ENCODE assay signal across 1 cellular context in the genomic region with DNA sequence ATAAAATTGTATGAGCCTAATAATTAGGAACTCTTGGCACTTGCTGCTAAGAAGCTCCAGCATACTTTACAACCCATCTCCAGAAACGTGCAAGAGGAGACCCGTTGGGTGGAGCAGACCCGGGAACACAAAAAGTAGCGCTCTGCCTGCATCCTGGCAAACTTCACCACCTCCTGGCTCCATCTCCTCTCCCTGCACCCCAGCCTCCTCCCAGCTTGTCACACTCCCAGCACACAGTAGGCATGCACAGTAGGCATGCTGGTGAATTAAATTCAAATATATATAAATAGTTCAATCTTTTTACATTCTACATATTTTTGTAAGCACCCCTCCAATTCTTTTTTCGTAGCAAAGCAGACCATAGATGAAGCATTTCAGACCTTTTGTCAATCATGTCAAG.
TF ChIP-seq lines count a peak whose summit lies in the region.

No MANE protein-coding gene starts in this region.

TF ChIP-seq in HepG2, 621 proteins besides CTCF, POLR2A, EP300 and RAD21:
- TF ChIP-seq SKI (IDR thresholded peaks at IDR 0.05; ENCODE audit: partially characterized antibody) = no peak
- TF ChIP-seq, protein P1, sequence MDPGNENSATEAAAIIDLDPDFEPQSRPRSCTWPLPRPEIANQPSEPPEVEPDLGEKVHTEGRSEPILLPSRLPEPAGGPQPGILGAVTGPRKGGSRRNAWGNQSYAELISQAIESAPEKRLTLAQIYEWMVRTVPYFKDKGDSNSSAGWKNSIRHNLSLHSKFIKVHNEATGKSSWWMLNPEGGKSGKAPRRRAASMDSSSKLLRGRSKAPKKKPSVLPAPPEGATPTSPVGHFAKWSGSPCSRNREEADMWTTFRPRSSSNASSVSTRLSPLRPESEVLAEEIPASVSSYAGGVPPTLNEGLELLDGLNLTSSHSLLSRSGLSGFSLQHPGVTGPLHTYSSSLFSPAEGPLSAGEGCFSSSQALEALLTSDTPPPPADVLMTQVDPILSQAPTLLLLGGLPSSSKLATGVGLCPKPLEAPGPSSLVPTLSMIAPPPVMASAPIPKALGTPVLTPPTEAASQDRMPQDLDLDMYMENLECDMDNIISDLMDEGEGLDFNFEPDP (CRISPR knock-in tag; conservative IDR thresholded peaks at IDR 0.05) = no peak
- TF ChIP-seq ZKSCAN1 (IDR thresholded peaks at IDR 0.05; ENCODE audit: low read length) = peak; percentile 90
